Comparison of ENCODE assay signal across 24 cellular contexts in genomic region chr6:166453651-166454050, GRCh38.
"Had no signal": no experiment of that assay in that cellular context is flagged by ENCODE, and none has a peak within 500 bp of the region (broad histone marks: within the 10 kb centered on the region; RNA-seq: fewer than 3 reads in every experiment).

No MANE protein-coding gene starts in this region.

- H3K79me2 ChIP-seq: hepatocyte had no signal

- ATAC-seq: effector memory CD8-positive, alpha-beta T cell; esophagus mucosa; foreskin keratinocyte; gastrocnemius medialis; gastroesophageal sphincter; heart left ventricle; heart right ventricle had no signal

- H3K36me3 ChIP-seq: colonic mucosa had no signal

- H3K9me3 ChIP-seq: colonic mucosa, esophagus muscularis mucosa, gastrocnemius medialis, gastroesophageal sphincter had no signal

- H3K4me3 ChIP-seq: colonic mucosa, coronary artery, dorsolateral prefrontal cortex, esophagus muscularis mucosa, esophagus squamous epithelium, gastrocnemius medialis, gastroesophageal sphincter, heart left ventricle, heart right ventricle, hepatocyte had no signal

- H2AFZ ChIP-seq: hepatocyte had no signal

- DNase-seq: colonic mucosa; cortex of kidney; dermis blood vessel endothelial cell; dorsolateral prefrontal cortex; effector CD4-positive, alpha-beta T cell; effector CD8-positive, alpha-beta T cell; effector memory CD4-positive, alpha-beta T cell; effector memory CD8-positive, alpha-beta T cell; endodermal cell; erythroblast; esophagus squamous epithelium; foreskin fibroblast; foreskin keratinocyte; foreskin melanocyte; gastrocnemius medialis; glutamatergic neuron; heart left ventricle; heart right ventricle had no signal

- H3K27me3 ChIP-seq: colonic mucosa, dorsolateral prefrontal cortex, esophagus muscularis mucosa, esophagus squamous epithelium, foreskin keratinocyte, gastrocnemius medialis, gastroesophageal sphincter, heart left ventricle, heart right ventricle, hepatocyte had no signal

- H3K27ac ChIP-seq: colonic mucosa, coronary artery, epithelial cell of prostate, esophagus muscularis mucosa, esophagus squamous epithelium, foreskin keratinocyte, gastrocnemius medialis, gastroesophageal sphincter, heart left ventricle, heart right ventricle, hepatocyte had no signal

- H3K4me1 ChIP-seq: colonic mucosa, esophagus squamous epithelium, foreskin keratinocyte, gastrocnemius medialis, gastroesophageal sphincter had no signal

- H3K4me2 ChIP-seq: hepatocyte had no signal
